In the genomic region with DNA sequence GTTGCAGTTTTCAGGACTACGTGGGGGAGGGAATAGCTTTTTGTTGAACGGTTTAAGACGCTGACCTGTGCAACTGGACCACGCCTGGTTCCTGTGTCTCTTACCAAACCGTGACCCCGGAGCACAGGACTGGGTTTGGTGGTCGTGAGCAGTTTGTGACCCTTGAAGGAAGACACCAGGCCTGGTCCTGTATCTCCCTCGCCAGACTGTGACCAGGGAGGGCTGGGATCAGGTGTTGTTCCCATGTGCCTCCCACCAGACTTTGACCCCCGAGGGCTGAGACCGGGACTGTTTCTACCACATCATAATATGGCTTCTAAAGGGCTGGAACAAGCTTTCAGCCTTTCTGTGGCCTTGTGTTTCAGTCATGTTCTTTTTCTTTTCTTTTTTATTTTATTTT, we compare ENCODE assay signal across 8 cellular contexts.
DNase-seq lines count a peak whose midpoint lies in the region; ATAC-seq and TF ChIP-seq lines count a peak whose summit lies in the region.

No MANE protein-coding gene starts in this region.

- H3K27ac ChIP-seq in C4-2B (peak overlapping the region; percentile 90), MM.1S (ENCODE audit: low read length) (peak overlapping the region; percentile 50; the same call in 1 of the 2 replicates)

- H4K20me1 ChIP-seq in MM.1S (ENCODE audit: insufficient read depth, low read length) = no peaks in the 10 kb centered on the region

- peaks cover 25% of the 10 kb centered on the region for H3K79me2 ChIP-seq in MM.1S (ENCODE audit: low read length)

- H3K4me3 Mint-ChIP-seq in effector memory CD8-positive, alpha-beta T cell = peak overlapping the region; percentile 84 to 85
- peak overlapping the region; percentile 90 to 94 (median 93) for H3K4me3 Mint-ChIP-seq in nephron

- ATAC-seq in effector memory CD8-positive, alpha-beta T cell (replicated peaks) = no peak
- no peak for ATAC-seq in GM21825 (IDR thresholded peaks at IDR 0.05; ENCODE audit: unreplicated experiment)
- ATAC-seq in HG03469 (IDR thresholded peaks at IDR 0.05; ENCODE audit: unreplicated experiment) = no peak

- DNase-seq in MM.1S (no peak), UCSD-AML1 (lab: John Stamatoyannopoulos, UW; ENCODE audit: unreplicated experiment) (no peak)
- no peak for DNase-seq in effector memory CD8-positive, alpha-beta T cell
- DNase-seq in effector CD8-positive, alpha-beta T cell (lab: John Stamatoyannopoulos, UW) = no peak

- peaks cover 15 to 27% of the 10 kb centered on the region in 2 donors for H3K4me1 Mint-ChIP-seq in effector memory CD8-positive, alpha-beta T cell (ENCODE audit: low read depth in 2 of 2)
- H3K4me1 Mint-ChIP-seq in nephron = no peaks in the 10 kb centered on the region

- H3K4me2 ChIP-seq in MM.1S (ENCODE audit: low read depth, low read length) = peak overlapping the region; percentile 74

- H3F3A ChIP-seq in MM.1S (ENCODE audit: insufficient read depth, low read length) = peaks cover 4% of the 10 kb centered on the region

- H2AFZ ChIP-seq in MM.1S (ENCODE audit: low read length) = peak overlapping the region; percentile 31; the same call in 1 of the 2 replicates

- H3K27me3 Mint-ChIP-seq in effector memory CD8-positive, alpha-beta T cell = no peaks in the 10 kb centered on the region
- no peaks in the 10 kb centered on the region for H3K27me3 Mint-ChIP-seq in nephron (ENCODE audit: low read depth)

- TF ChIP-seq CTCF in C4-2B (conservative IDR thresholded peaks at IDR 0.05) = no peak
- no peak for TF ChIP-seq CTCF in MM.1S (IDR thresholded peaks at IDR 0.05; ENCODE audit: low read length)
- TF ChIP-seq CTCF in nephron (IDR thresholded peaks at IDR 0.05; ENCODE audit: unreplicated experiment in 3 of 3) = no peak

- no peaks in the 10 kb centered on the region for H3K9me3 Mint-ChIP-seq in effector memory CD8-positive, alpha-beta T cell
- H3K9me3 Mint-ChIP-seq in nephron = peaks cover 11% of the 10 kb centered on the region

- no peaks in the 10 kb centered on the region for H3K27me3 ChIP-seq in MM.1S (replicated peaks; ENCODE audit: insufficient read depth, low read length)

- no peaks in the 10 kb centered on the region for H3K9me3 ChIP-seq in MM.1S (replicated peaks; ENCODE audit: insufficient read depth, low read length)

- peak overlapping the region; percentile 76 for H3K4me3 ChIP-seq in MM.1S (ENCODE audit: low read length)

- H3K36me3 Mint-ChIP-seq in effector memory CD8-positive, alpha-beta T cell (ENCODE audit: insufficient read depth) = peaks cover 31% of the 10 kb centered on the region
- H3K36me3 Mint-ChIP-seq in nephron (ENCODE audit: low read depth) = peaks cover 10% of the 10 kb centered on the region

- H3K27ac Mint-ChIP-seq in effector memory CD8-positive, alpha-beta T cell = peak overlapping the region; percentile 94 to 97
- H3K27ac Mint-ChIP-seq in nephron = peak overlapping the region; percentile 81 to 90 (median 86)

- H3K9me2 ChIP-seq in MM.1S (replicated peaks; ENCODE audit: insufficient read depth, low read length) = no peaks in the 10 kb centered on the region

- peaks cover 5% of the 10 kb centered on the region; the same call in 1 of the 2 replicates for H3K4me1 ChIP-seq in MM.1S (ENCODE audit: low read length)

- peak overlapping the region; percentile 75 for H3K9ac ChIP-seq in MM.1S (ENCODE audit: low read length)

- no peaks in the 10 kb centered on the region for H3K36me3 ChIP-seq in MM.1S (replicated peaks; ENCODE audit: insufficient read depth, low read length)
